19 cellular contexts compared by ENCODE assay signal in the genomic region with DNA sequence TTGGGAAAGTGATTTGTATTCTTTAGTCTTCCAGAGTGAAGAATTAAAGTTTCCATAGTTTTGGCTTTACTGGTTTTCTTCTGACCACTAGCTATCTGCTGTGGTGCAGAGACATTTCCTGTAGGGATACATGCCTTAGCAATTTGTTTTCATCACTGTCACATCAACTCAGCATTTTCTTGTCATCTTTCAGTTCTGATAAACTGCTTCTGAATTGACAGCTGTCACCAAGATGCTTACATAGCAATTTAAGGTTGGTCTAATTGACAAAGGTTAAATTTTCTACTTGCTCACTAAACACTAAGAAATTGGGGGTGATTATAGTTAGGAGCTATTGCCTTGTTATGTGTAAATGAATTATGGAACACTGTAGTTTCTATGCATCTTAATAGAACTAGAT.
DNase-seq lines count a peak whose midpoint lies in the region; ATAC-seq and TF ChIP-seq lines count a peak whose summit lies in the region.
"Had no signal": no experiment of that assay in that cellular context is flagged by ENCODE, and none has a peak within 500 bp of the region (broad histone marks: within the 10 kb centered on the region; RNA-seq: fewer than 3 reads in every experiment).

No MANE protein-coding gene starts in this region.

- no peak overlapping the region for H4K91ac ChIP-seq in IMR-90 (ENCODE audit: insufficient read depth, low read depth, low read length)

- dilution Hi-C loops in IMR-90 (cut with HindIII; ENCODE audit: low sequenced_read_pairs, unreplicated experiment) = no loop called here

- H2BK15ac ChIP-seq in IMR-90 (ENCODE audit: low read depth, low read length) = no peak overlapping the region

- H2AFZ ChIP-seq in IMR-90 (replicated peaks; ENCODE audit: low read length, poor library complexity) = no peak overlapping the region
- no peak overlapping the region for H2AFZ ChIP-seq in PC-3 (ENCODE audit: low read length)
- H2AFZ ChIP-seq in neural cell (ENCODE audit: low read depth, low read length) = no peak overlapping the region

- H3K27me3 ChIP-seq in IMR-90 (ENCODE audit: control insufficient read depth, insufficient read depth, low read length) = peaks cover 2% of the 10 kb centered on the region
- H3K27me3 ChIP-seq in PC-3 (ENCODE audit: low read length) = no peaks in the 10 kb centered on the region
- H3K27me3 ChIP-seq in neural cell (ENCODE audit: insufficient read depth, low read depth, low read length) = no peaks in the 10 kb centered on the region
- H3K27me3 ChIP-seq: BLaER1 treated with 17β-estradiol and CSF1 and Interleukin-3, amounts not matched to agents 10 nM and 100 nM had no signal

- POLR2A ChIA-PET in IMR-90 (lab: Charles Lee; ENCODE audit: unreplicated experiment) (no interaction called here), PC-3 (lab: Charles Lee; ENCODE audit: unreplicated experiment) (no interaction called here)

- in situ Hi-C loops in IMR-90 (cut with MboI; ENCODE audit: low sequenced_read_pairs) = no loop called here

- H3K4me1 ChIP-seq in IMR-90 (ENCODE audit: control insufficient read depth, insufficient read depth, low read length) = no peaks in the 10 kb centered on the region
- peaks cover 18% of the 10 kb centered on the region for H3K4me1 ChIP-seq in PC-3 (ENCODE audit: insufficient read depth, low read length)
- H3K4me1 ChIP-seq: BLaER1 treated with 17β-estradiol and CSF1 and Interleukin-3, amounts not matched to agents 10 nM and 100 nM had no signal

- no peak overlapping the region for H2AK5ac ChIP-seq in IMR-90 (ENCODE audit: low read depth, low read length)

- H3K79me2 ChIP-seq in PC-3 (ENCODE audit: low read length) = no peaks in the 10 kb centered on the region
- H3K79me2 ChIP-seq in neural cell (replicated peaks; ENCODE audit: insufficient read depth, low read length) = no peaks in the 10 kb centered on the region

- H3K9ac ChIP-seq in IMR-90 (ENCODE audit: low read depth, low read length) = no peak overlapping the region
- no peak overlapping the region for H3K9ac ChIP-seq in PC-3 (ENCODE audit: low read length)
- H3K9ac ChIP-seq in neural cell (ENCODE audit: low read length) = no peak overlapping the region
- H3K9ac ChIP-seq: BLaER1 treated with 17β-estradiol and CSF1 and Interleukin-3, amounts not matched to agents 10 nM and 100 nM had no signal

- H4K5ac ChIP-seq in IMR-90 (ENCODE audit: low read depth, low read length) = no peak overlapping the region

- H3K4me2 ChIP-seq in IMR-90 (ENCODE audit: low read depth, low read length) (no peak overlapping the region), PC-3 (ENCODE audit: low read length) (0 out of 2 replicates have a peak overlapping the region, but pooled peaks have one; percentile 55), neural cell (ENCODE audit: low read length) (no peak overlapping the region)
- H3K4me2 ChIP-seq: BLaER1 treated with 17β-estradiol and CSF1 and Interleukin-3, amounts not matched to agents 10 nM and 100 nM had no signal

- no peak for TF ChIP-seq RAD21 in IMR-90 (IDR thresholded peaks at IDR 0.05; ENCODE audit: low read length)
- TF ChIP-seq RAD21 in neural cell (conservative IDR thresholded peaks at IDR 0.05) = no peak

- no peak overlapping the region for H3K4me3 Mint-ChIP-seq in CD14-positive monocyte
- no peak overlapping the region for H3K4me3 Mint-ChIP-seq in natural killer cell treated with Interleukin-12 subunit alpha and Interleukin-12 subunit beta and Interleukin-15 and Interleukin-18, amount 100 ng/mL, for 72 hours
- H3K4me3 Mint-ChIP-seq in activated T-helper 17 cell treated with anti-CD3 and anti-CD28 coated beads, Interleukin-2, amount 50 U/mL, for 72 hours = no peak overlapping the region
- H3K4me3 Mint-ChIP-seq: B cell; CD4-positive, alpha-beta memory T cell; CD4-positive, CD25-positive, alpha-beta regulatory T cell; CD8-positive, alpha-beta memory T cell had no signal

- H3K23ac ChIP-seq in IMR-90 (ENCODE audit: low read depth, low read length) = no peak overlapping the region

- H3K36me3 Mint-ChIP-seq in CD14-positive monocyte = no peaks in the 10 kb centered on the region
- H3K36me3 Mint-ChIP-seq in natural killer cell treated with Interleukin-12 subunit alpha and Interleukin-12 subunit beta and Interleukin-15 and Interleukin-18, amount 100 ng/mL, for 72 hours = no peaks in the 10 kb centered on the region
- H3K36me3 Mint-ChIP-seq in activated T-helper 17 cell treated with anti-CD3 and anti-CD28 coated beads, Interleukin-2, amount 50 U/mL, for 72 hours (ENCODE audit: low read depth) = no peaks in the 10 kb centered on the region
- H3K36me3 Mint-ChIP-seq: CD4-positive, alpha-beta memory T cell; CD4-positive, CD25-positive, alpha-beta regulatory T cell; CD8-positive, alpha-beta memory T cell had no signal

- no peaks in the 10 kb centered on the region for H3K27me3 Mint-ChIP-seq in CD14-positive monocyte (ENCODE audit: low read depth in 3 of 3)
- peaks cover 0 to 12% of the 10 kb centered on the region in 2 donors for H3K27me3 Mint-ChIP-seq in natural killer cell treated with Interleukin-12 subunit alpha and Interleukin-12 subunit beta and Interleukin-15 and Interleukin-18, amount 100 ng/mL, for 72 hours
- no peaks in the 10 kb centered on the region for H3K27me3 Mint-ChIP-seq in activated T-helper 17 cell treated with anti-CD3 and anti-CD28 coated beads, Interleukin-2, amount 50 U/mL, for 72 hours
- H3K27me3 Mint-ChIP-seq: B cell; CD4-positive, alpha-beta memory T cell; CD4-positive, CD25-positive, alpha-beta regulatory T cell had no signal

- no peak overlapping the region for H3K18ac ChIP-seq in IMR-90 (ENCODE audit: low read depth, low read length)

- H3K9me2 ChIP-seq in PC-3 (replicated peaks; ENCODE audit: low read length) (no peaks in the 10 kb centered on the region), neural cell (ENCODE audit: insufficient read depth, low read length) (no peaks in the 10 kb centered on the region)

- H3K9me1 ChIP-seq in IMR-90 (ENCODE audit: insufficient read depth, low read length) = no peaks in the 10 kb centered on the region

- CTCF ChIA-PET in IMR-90 (lab: Yijun Ruan, JAX) = interaction anchor here (0.6 kb wide), 1 partner anchor 81 kb away, joined by 3 read pairs; no protein-coding TSS in a partner anchor
- CTCF ChIA-PET in PC-3 (lab: Charles Lee) = no interaction called here

- H3K9me3 ChIP-seq in IMR-90 (ENCODE audit: control insufficient read depth, insufficient read depth, low read length) (no peaks in the 10 kb centered on the region), PC-3 (ENCODE audit: low read length) (no peaks in the 10 kb centered on the region), neural cell (ENCODE audit: low read length) (no peaks in the 10 kb centered on the region)
- H3K9me3 ChIP-seq: BLaER1 treated with 17β-estradiol and CSF1 and Interleukin-3, amounts not matched to agents 10 nM and 100 nM had no signal

- intact Hi-C loops in IMR-90 (cut with micrococcal nuclease) (no loop called here), PC-3 (cut with micrococcal nuclease) (no loop called here), CD14-positive monocyte (cut with micrococcal nuclease) (no loop called here)

- no peak overlapping the region for H3K4ac ChIP-seq in IMR-90 (ENCODE audit: low read depth, low read length)

- no peaks in the 10 kb centered on the region for H3K79me1 ChIP-seq in IMR-90 (ENCODE audit: low read depth in 1 of 2, low read length in 2 of 2)

- H4K8ac ChIP-seq in IMR-90 (ENCODE audit: low read depth in 2 of 2, low read length in 2 of 2) = no peak overlapping the region

- TF ChIP-seq POLR2A in IMR-90 (IDR thresholded peaks at IDR 0.05; ENCODE audit: low read depth, low read length) = no peak

- H2BK20ac ChIP-seq in IMR-90 (ENCODE audit: low read depth, low read length) = no peak overlapping the region

- no peak overlapping the region for H2AK9ac ChIP-seq in IMR-90 (replicated peaks; ENCODE audit: low read depth, low read length, poor library complexity)

- BruUV-seq in IMR-90 (replicated peaks; lab: Mats Ljungman, UMichigan) (no TSS peak), PC-3 (replicated peaks; lab: Mats Ljungman, UMichigan) (no TSS peak)

- H2BK120ac ChIP-seq in IMR-90 (ENCODE audit: low read depth, low read length) = no peak overlapping the region

- H2BK5ac ChIP-seq in IMR-90 (ENCODE audit: low read depth, low read length, poor library complexity, severe bottlenecking) = no peak overlapping the region

- ATAC-seq in IMR-90 (ENCODE audit: low read depth) (no peak), PC-3 (no peak)
- no peak for ATAC-seq in natural killer cell treated with Interleukin-12 subunit alpha and Interleukin-12 subunit beta and Interleukin-15 and Interleukin-18, amount 100 ng/mL, for 72 hours
- no peak for ATAC-seq in activated T-helper 17 cell treated with anti-CD3 and anti-CD28 coated beads, Interleukin-2, amount 50 U/mL, for 72 hours (replicated peaks)

- no peak for TF ChIP-seq CTCF in IMR-90 (conservative IDR thresholded peaks at IDR 0.05; ENCODE audit: low read depth, low read length)
- no peak for TF ChIP-seq CTCF in PC-3 (conservative IDR thresholded peaks at IDR 0.05; ENCODE audit: low read depth, low read length)
- TF ChIP-seq CTCF in neural cell (IDR thresholded peaks at IDR 0.05; ENCODE audit: poor library complexity, severe bottlenecking) = no peak
- TF ChIP-seq CTCF in CD14-positive monocyte (IDR thresholded peaks at IDR 0.05) = no peak

- H3K27ac ChIP-seq in IMR-90 (ENCODE audit: insufficient read depth, low read length) (no peak overlapping the region), PC-3 (ENCODE audit: low read length) (no peak overlapping the region), neural cell (ENCODE audit: low read length) (no peak overlapping the region)
- H3K27ac ChIP-seq: BLaER1 treated with 17β-estradiol and CSF1 and Interleukin-3, amounts not matched to agents 10 nM and 100 nM; C4-2B had no signal

- H3K36me3 ChIP-seq in IMR-90 (ENCODE audit: control insufficient read depth, insufficient read depth, low read length) = no peaks in the 10 kb centered on the region
- no peaks in the 10 kb centered on the region for H3K36me3 ChIP-seq in PC-3 (ENCODE audit: low read depth, low read length)
- no peaks in the 10 kb centered on the region for H3K36me3 ChIP-seq in neural cell (ENCODE audit: insufficient read depth, low read length)
- H3K36me3 ChIP-seq: BLaER1 treated with 17β-estradiol and CSF1 and Interleukin-3, amounts not matched to agents 10 nM and 100 nM had no signal

- DNase-seq in IMR-90 (no peak), PC-3 (no peak), kidney tubule cell (ENCODE audit: low spot score) (peak; percentile 17), CD14-positive monocyte (ENCODE audit: low spot score) (no peak)
- DNase-seq in natural killer cell treated with Interleukin-12 subunit alpha and Interleukin-12 subunit beta and Interleukin-15 and Interleukin-18, amount 100 ng/mL, for 72 hours (ENCODE audit: low spot score) = no peak
- no peak for DNase-seq in stimulated activated CD4-positive, alpha-beta T cell treated with anti-CD3 and anti-CD28 coated beads, Interleukin-4, amount 100 ng/mL, for 1 hour
- DNase-seq: 8988T; CD4-positive, alpha-beta memory T cell; CD4-positive, CD25-positive, alpha-beta regulatory T cell; CD8-positive, alpha-beta memory T cell; COR-L47; DMS 273 treated with DMSO at 0.1 percent for 48 hours; DMS79 treated with DMSO at 0.1 percent for 48 hours; GF-D8 had no signal

- no peaks in the 10 kb centered on the region for H3K4me1 Mint-ChIP-seq in CD14-positive monocyte
- H3K4me1 Mint-ChIP-seq in natural killer cell treated with Interleukin-12 subunit alpha and Interleukin-12 subunit beta and Interleukin-15 and Interleukin-18, amount 100 ng/mL, for 72 hours (ENCODE audit: low read depth in 2 of 2) = no peaks in the 10 kb centered on the region
- no peaks in the 10 kb centered on the region for H3K4me1 Mint-ChIP-seq in activated T-helper 17 cell treated with anti-CD3 and anti-CD28 coated beads, Interleukin-2, amount 50 U/mL, for 72 hours
- H3K4me1 Mint-ChIP-seq: B cell; CD4-positive, alpha-beta memory T cell; CD4-positive, CD25-positive, alpha-beta regulatory T cell; CD8-positive, alpha-beta memory T cell had no signal

- no peak overlapping the region for H3K27ac Mint-ChIP-seq in CD14-positive monocyte
- no peak overlapping the region for H3K27ac Mint-ChIP-seq in natural killer cell treated with Interleukin-12 subunit alpha and Interleukin-12 subunit beta and Interleukin-15 and Interleukin-18, amount 100 ng/mL, for 72 hours
- no peak overlapping the region for H3K27ac Mint-ChIP-seq in activated T-helper 17 cell treated with anti-CD3 and anti-CD28 coated beads, Interleukin-2, amount 50 U/mL, for 72 hours
- H3K27ac Mint-ChIP-seq: B cell; CD4-positive, alpha-beta memory T cell; CD4-positive, CD25-positive, alpha-beta regulatory T cell; CD8-positive, alpha-beta memory T cell had no signal

- TF ChIP-seq EP300 in neural cell (conservative IDR thresholded peaks at IDR 0.05; ENCODE audit: poor library complexity, severe bottlenecking) = peak; percentile 86

- H3K56ac ChIP-seq in IMR-90 (ENCODE audit: extremely low read depth, insufficient read depth, low read length) = no peak overlapping the region

- no peaks in the 10 kb centered on the region for H4K20me1 ChIP-seq in IMR-90 (ENCODE audit: insufficient read depth, low read length)
- H4K20me1 ChIP-seq in PC-3 (ENCODE audit: low read length) = no peaks in the 10 kb centered on the region
- H4K20me1 ChIP-seq in neural cell (ENCODE audit: insufficient read depth) = no peaks in the 10 kb centered on the region
- H4K20me1 ChIP-seq: BLaER1 treated with 17β-estradiol and CSF1 and Interleukin-3, amounts not matched to agents 10 nM and 100 nM had no signal

- H3K4me3 ChIP-seq in IMR-90 (ENCODE audit: insufficient read depth, low read depth, low read length) (no peak overlapping the region), PC-3 (ENCODE audit: low read length) (no peak overlapping the region), neural cell (ENCODE audit: low read length) (no peak overlapping the region)
- H3K4me3 ChIP-seq: BLaER1 treated with 17β-estradiol and CSF1 and Interleukin-3, amounts not matched to agents 10 nM and 100 nM had no signal

- H3F3A ChIP-seq in PC-3 (ENCODE audit: low read length, unreplicated experiment) = no peaks in the 10 kb centered on the region
- H3F3A ChIP-seq in neural cell (ENCODE audit: insufficient read depth, low read length, poor library complexity, severe bottlenecking) = no peaks in the 10 kb centered on the region

- H3K9me3 Mint-ChIP-seq in CD14-positive monocyte = no peaks in the 10 kb centered on the region
- no peaks in the 10 kb centered on the region for H3K9me3 Mint-ChIP-seq in natural killer cell treated with Interleukin-12 subunit alpha and Interleukin-12 subunit beta and Interleukin-15 and Interleukin-18, amount 100 ng/mL, for 72 hours
- H3K9me3 Mint-ChIP-seq in activated T-helper 17 cell treated with anti-CD3 and anti-CD28 coated beads, Interleukin-2, amount 50 U/mL, for 72 hours = peaks cover 3% of the 10 kb centered on the region
- H3K9me3 Mint-ChIP-seq: CD4-positive, CD25-positive, alpha-beta regulatory T cell; CD8-positive, alpha-beta memory T cell had no signal

- H3K14ac ChIP-seq in IMR-90 (replicated peaks; ENCODE audit: low read depth, low read length) = no peak overlapping the region
